8 cellular contexts compared by ENCODE assay signal in genomic region chrX:53081925-53082772, GRCh38. TPM values are rescaled to one million over a fixed set of nuclear protein-coding genes. Genes with fewer than 3 reads are reported as not detected.
DNase-seq lines count a peak whose midpoint lies in the region; ATAC-seq and TF ChIP-seq lines count a peak whose summit lies in the region.

TSPYL2 (plus strand) TSS chrX:53082367; CDS start chrX:53082499, 132 bp downstream.

- POLR2A ChIA-PET in AG04450 (lab: Yijun Ruan, JAX) (interaction anchor here (0.6 to 1.3 kb wide), 14 partner anchors 9 to 602 kb away, joined by 3 to 14 read pairs (median 4); partner anchors contain the start of genes GPR173, KANTR and KDM5C), WTC11 (lab: Charles Lee) (interaction anchor here (0.5 to 1.5 kb wide), 5 partner anchors 9 to 160 kb away, joined by 3 to 5 read pairs (median 3); partner anchors contain the start of gene KANTR)

- no peaks in the 10 kb centered on the region for H3K9me3 ChIP-seq in AG04450 (ENCODE audit: control insufficient read depth, insufficient read depth, low read length)

- H3K36me3 Mint-ChIP-seq in WTC11, result peaks cover 21% of the 10 kb centered on the region
- H3K36me3 Mint-ChIP-seq in immature natural killer cell, result peaks cover 7 to 11% (median 8%) of the 10 kb centered on the region in 3 donors

- H3K27ac Mint-ChIP-seq in WTC11, result peak within 1 kb of the TSS; percentile 96
- H3K27ac Mint-ChIP-seq in immature natural killer cell, result peak within 1 kb of the TSS; percentile 93 to 98 (median 96)

- H3K4me3 Mint-ChIP-seq in WTC11 (peak within 1 kb of the TSS; percentile 88), immature natural killer cell (peak within 1 kb of the TSS; percentile 87 to 95 (median 91))

- CTCF ChIA-PET in AG04450 (lab: Charles Lee), result no interaction called here
- CTCF ChIA-PET in WTC11 (lab: Charles Lee), result interaction anchor here (1.0 to 1.4 kb wide), 3 partner anchors 11 to 92 kb away, joined by 3 to 6 read pairs (median 3); no protein-coding TSS in a partner anchor

- H3K27ac ChIP-seq in AG04450 (ENCODE audit: low read depth, low read length), result peak within 1 kb of the TSS; percentile 61

- H3K27me3 Mint-ChIP-seq in WTC11 (ENCODE audit: low read depth) (peaks cover 5% of the 10 kb centered on the region; the same call in 1 of the 2 replicates), immature natural killer cell (ENCODE audit: low read depth in 3 of 3) (peaks cover 24 to 35% (median 35%) of the 10 kb centered on the region in 3 donors)

- no peak for TF ChIP-seq CTCF in AG04450 (IDR thresholded peaks at IDR 0.05; ENCODE audit: low read depth, low read length)
- TF ChIP-seq CTCF in WTC11 (IDR thresholded peaks at IDR 0.05), result no peak
- no peak for TF ChIP-seq CTCF in cardiac fibroblast (IDR thresholded peaks at IDR 0.05; ENCODE audit: low read depth, low read length)

- ATAC-seq in GM18909 (IDR thresholded peaks at IDR 0.05; ENCODE audit: poor library complexity, unreplicated experiment), result peak; percentile 90
- ATAC-seq in HG03175 (IDR thresholded peaks at IDR 0.05; ENCODE audit: unreplicated experiment), result peak; percentile 93
- peak; percentile 94 for ATAC-seq in WTC11

- H3K4me1 Mint-ChIP-seq in WTC11 (peaks cover 19% of the 10 kb centered on the region), immature natural killer cell (peaks cover 19 to 26% of the 10 kb centered on the region in 2 donors)

- H3K4me3 ChIP-seq in AG04450 (ENCODE audit: low read depth, low read length) (peak within 1 kb of the TSS; percentile 77), cardiac fibroblast (replicated peaks in 1 of 2; ENCODE audit: low read depth in 2 of 2, low read length in 2 of 2) (peak within 1 kb of the TSS; percentile 70 to 72)

- H3K27me3 ChIP-seq in AG04450 (ENCODE audit: control insufficient read depth, insufficient read depth, low read length), result no peaks in the 10 kb centered on the region

- peak; percentile 93 for DNase-seq in AG04450 (ENCODE audit: low read depth, low spot score)
- peak; percentile 90 for DNase-seq in NCI-H226
- DNase-seq in WTC11 (ENCODE audit: low spot score), result peak; percentile 93
- DNase-seq in cardiac fibroblast (ENCODE audit: low read depth in 2 of 2), result peak; percentile 94 to 98
- peak; percentile 91 to 95 (median 92) for DNase-seq in immature natural killer cell
- peak; percentile 87 for DNase-seq in smooth muscle cell of the brain vasculature (ENCODE audit: low read depth, low spot score)

- H3K9me3 Mint-ChIP-seq in WTC11, result no peaks in the 10 kb centered on the region
- H3K9me3 Mint-ChIP-seq in immature natural killer cell, result no peaks in the 10 kb centered on the region

TF ChIP-seq in WTC11, 78 proteins besides CTCF, POLR2A, EP300 and RAD21:
- TF ChIP-seq, protein P1, sequence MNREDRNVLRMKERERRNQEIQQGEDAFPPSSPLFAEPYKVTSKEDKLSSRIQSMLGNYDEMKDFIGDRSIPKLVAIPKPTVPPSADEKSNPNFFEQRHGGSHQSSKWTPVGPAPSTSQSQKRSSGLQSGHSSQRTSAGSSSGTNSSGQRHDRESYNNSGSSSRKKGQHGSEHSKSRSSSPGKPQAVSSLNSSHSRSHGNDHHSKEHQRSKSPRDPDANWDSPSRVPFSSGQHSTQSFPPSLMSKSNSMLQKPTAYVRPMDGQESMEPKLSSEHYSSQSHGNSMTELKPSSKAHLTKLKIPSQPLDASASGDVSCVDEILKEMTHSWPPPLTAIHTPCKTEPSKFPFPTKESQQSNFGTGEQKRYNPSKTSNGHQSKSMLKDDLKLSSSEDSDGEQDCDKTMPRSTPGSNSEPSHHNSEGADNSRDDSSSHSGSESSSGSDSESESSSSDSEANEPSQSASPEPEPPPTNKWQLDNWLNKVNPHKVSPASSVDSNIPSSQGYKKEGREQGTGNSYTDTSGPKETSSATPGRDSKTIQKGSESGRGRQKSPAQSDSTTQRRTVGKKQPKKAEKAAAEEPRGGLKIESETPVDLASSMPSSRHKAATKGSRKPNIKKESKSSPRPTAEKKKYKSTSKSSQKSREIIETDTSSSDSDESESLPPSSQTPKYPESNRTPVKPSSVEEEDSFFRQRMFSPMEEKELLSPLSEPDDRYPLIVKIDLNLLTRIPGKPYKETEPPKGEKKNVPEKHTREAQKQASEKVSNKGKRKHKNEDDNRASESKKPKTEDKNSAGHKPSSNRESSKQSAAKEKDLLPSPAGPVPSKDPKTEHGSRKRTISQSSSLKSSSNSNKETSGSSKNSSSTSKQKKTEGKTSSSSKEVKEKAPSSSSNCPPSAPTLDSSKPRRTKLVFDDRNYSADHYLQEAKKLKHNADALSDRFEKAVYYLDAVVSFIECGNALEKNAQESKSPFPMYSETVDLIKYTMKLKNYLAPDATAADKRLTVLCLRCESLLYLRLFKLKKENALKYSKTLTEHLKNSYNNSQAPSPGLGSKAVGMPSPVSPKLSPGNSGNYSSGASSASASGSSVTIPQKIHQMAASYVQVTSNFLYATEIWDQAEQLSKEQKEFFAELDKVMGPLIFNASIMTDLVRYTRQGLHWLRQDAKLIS (CRISPR knock-in tag; IDR thresholded peaks at IDR 0.05; ENCODE audit: borderline replicate concordance), result no peak
- TF ChIP-seq GABPB1 (CRISPR knock-in tag; IDR thresholded peaks at IDR 0.05) (peak; percentile 63), NFYB (CRISPR knock-in tag; conservative IDR thresholded peaks at IDR 0.05; ENCODE audit: low read depth) (peak; percentile 75), FOXP4 (CRISPR knock-in tag; IDR thresholded peaks at IDR 0.05) (0 out of 2 replicates have a peak, but pooled peaks have one; percentile 37), GRHL2 (CRISPR knock-in tag; IDR thresholded peaks at IDR 0.05; ENCODE audit: insufficient replicate concordance, severe bottlenecking) (no peak), SP1 (CRISPR knock-in tag; conservative IDR thresholded peaks at IDR 0.05) (peak; percentile 70)

RNA-seq across cellular contexts. Expression of gene TSPYL2, which starts in this region (rescaled TPM):
- polyA plus RNA-seq in AG04450 (2011; rRNA removed) (35.8 and 39.3 TPM in 2 replicates), immature natural killer cell (10 to 100 TPM in 1 of 3 donors, 1 to 10 TPM in 2; 3.0 to 10.8 (median 8.4) TPM)
- 15.8 and 17.0 TPM in 2 replicates for polyA minus RNA-seq in AG04450 (2011; rRNA and poly(A)+ RNA removed)
- 14.6 to 17.9 TPM (median 16.2 TPM) in 3 replicates for total RNA-seq in WTC11 (2021)

Comparison
In these comparisons a context has a peak if more than half of its experiments do, and no peak if none do; other contexts are left out.
1. Peak in every context shown above with its lines: DNase-seq, ATAC-seq, H3K4me3 ChIP-seq and H3K27ac ChIP-seq.